ENCODE assay signal across 18 cellular contexts in the genomic region with DNA sequence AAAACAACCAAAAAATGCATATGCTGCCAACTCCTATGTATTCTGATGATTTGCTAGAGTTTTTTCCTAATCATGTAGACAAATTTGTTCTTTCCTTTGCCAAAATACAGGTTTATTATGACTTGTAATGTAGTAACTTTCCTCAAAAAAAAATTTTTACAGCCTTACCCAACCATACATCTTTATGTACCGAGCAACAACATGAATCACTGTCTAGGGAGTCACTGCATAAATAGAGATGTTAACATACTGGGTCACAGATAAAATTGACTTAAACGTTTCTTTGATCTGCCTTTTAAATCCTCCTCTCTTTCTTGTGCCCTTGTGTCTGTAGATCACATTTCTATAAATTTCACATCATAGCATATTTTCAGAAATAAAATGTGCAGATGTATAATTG.
A peak's percentile ranks its signal among the peaks of the same experiment; 100 is the strongest.
DNase-seq lines count a peak whose midpoint lies in the region; TF ChIP-seq lines count a peak whose summit lies in the region.
"Had no signal": no experiment of that assay in that cellular context is flagged by ENCODE, and none has a peak within 500 bp of the region (broad histone marks: within the 10 kb centered on the region; RNA-seq: fewer than 3 reads in every experiment).

No MANE protein-coding gene starts in this region.

- dilution Hi-C loops in mammary epithelial cell (cut with HindIII; ENCODE audit: low sequenced_read_pairs), result no loop called here

- H3K27me3 ChIP-seq in mammary epithelial cell (ENCODE audit: insufficient read depth, low read length), result no peaks in the 10 kb centered on the region
- H3K27me3 ChIP-seq in breast epithelium, result no peaks in the 10 kb centered on the region
- H3K27me3 ChIP-seq: BLaER1 had no signal

- H3K4me1 ChIP-seq in mammary epithelial cell (ENCODE audit: insufficient read depth, low read length) (no peaks in the 10 kb centered on the region), breast epithelium (no peaks in the 10 kb centered on the region)
- H3K4me1 ChIP-seq: Caco-2 had no signal

- H2AFZ ChIP-seq in mammary epithelial cell (ENCODE audit: low read depth, low read length), result no peak overlapping the region
- H2AFZ ChIP-seq: GM23338 had no signal

- intact Hi-C loops in mammary epithelial cell (cut with micrococcal nuclease) (no loop called here), breast epithelium (cut with DNase I; ENCODE audit: low total_unique reads) (no loop called here)

- TF ChIP-seq POLR2A in breast epithelium (IDR thresholded peaks at IDR 0.05), result no peak

- H3K27ac ChIP-seq in mammary epithelial cell (ENCODE audit: insufficient read depth, low read depth, low read length) (no peak overlapping the region), breast epithelium (no peak overlapping the region)
- H3K27ac ChIP-seq: 22Rv1, BLaER1, C4-2B had no signal

- H3K36me3 Mint-ChIP-seq in nephron (ENCODE audit: low read depth), result no peaks in the 10 kb centered on the region
- no peaks in the 10 kb centered on the region for H3K36me3 Mint-ChIP-seq in progenitor cell of endocrine pancreas (ENCODE audit: insufficient read depth)
- H3K36me3 Mint-ChIP-seq: CD4-positive, CD25-positive, alpha-beta regulatory T cell; CD8-positive, alpha-beta T cell had no signal

- 55% methylated on average over 2 of the region's 2 CpGs for WGBS in mammary epithelial cell (ENCODE audit: low coverage, missing lambda C conversion rate)

- H3K9me3 ChIP-seq in mammary epithelial cell (replicated peaks; ENCODE audit: insufficient read depth, low read length) (peaks cover 8% of the 10 kb centered on the region), breast epithelium (peaks cover 14 to 15% of the 10 kb centered on the region in 2 donors)
- H3K9me3 ChIP-seq: Caco-2 had no signal

- BruUV-seq in mammary epithelial cell (replicated peaks; lab: Mats Ljungman, UMichigan), result no TSS peak

- CTCF ChIA-PET in mammary epithelial cell (lab: Charles Lee; ENCODE audit: low non-redundant PET), result no interaction called here

- no peak overlapping the region for H3K4me3 ChIP-seq in mammary epithelial cell (replicated peaks in 1 of 3; ENCODE audit: insufficient read depth in 1 of 3, low read depth in 2 of 3, low read length in 3 of 3)
- H3K4me3 ChIP-seq in breast epithelium, result no peak overlapping the region
- no peak overlapping the region for H3K4me3 ChIP-seq in choroid plexus epithelial cell (ENCODE audit: low read depth, low read length)
- H3K4me3 ChIP-seq: BLaER1, GM23338 had no signal

- no peak overlapping the region for H3K9ac ChIP-seq in mammary epithelial cell (ENCODE audit: insufficient read depth, low read length)
- H3K9ac ChIP-seq: BLaER1 had no signal

- in situ Hi-C loops in mammary epithelial cell (cut with MboI; ENCODE audit: low sequenced_read_pairs in 2 of 2), result no loop called here

- no peaks in the 10 kb centered on the region for H3K27me3 Mint-ChIP-seq in nephron (ENCODE audit: low read depth)
- H3K27me3 Mint-ChIP-seq in progenitor cell of endocrine pancreas, result no peaks in the 10 kb centered on the region

- peaks cover 32% of the 10 kb centered on the region for H3K4me1 Mint-ChIP-seq in nephron
- no peaks in the 10 kb centered on the region for H3K4me1 Mint-ChIP-seq in progenitor cell of endocrine pancreas (ENCODE audit: low read depth)
- H3K4me1 Mint-ChIP-seq: B cell; CD4-positive, CD25-positive, alpha-beta regulatory T cell had no signal

- TF ChIP-seq CTCF in mammary epithelial cell (conservative IDR thresholded peaks at IDR 0.05 in 1 of 2, IDR thresholded peaks at IDR 0.05 in 1 of 2; ENCODE audit: extremely low read depth in 1 of 2, insufficient read depth in 1 of 2, low read depth in 1 of 2, low read length in 2 of 2), result no peak
- no peak for TF ChIP-seq CTCF in breast epithelium (IDR thresholded peaks at IDR 0.05)
- no peak for TF ChIP-seq CTCF in choroid plexus epithelial cell (conservative IDR thresholded peaks at IDR 0.05; ENCODE audit: low read depth, low read length)
- no peak for TF ChIP-seq CTCF in nephron (IDR thresholded peaks at IDR 0.05; ENCODE audit: unreplicated experiment in 3 of 3)
- no peak for TF ChIP-seq CTCF in progenitor cell of endocrine pancreas (IDR thresholded peaks at IDR 0.05; ENCODE audit: unreplicated experiment)

- H3K36me3 ChIP-seq in mammary epithelial cell (ENCODE audit: insufficient read depth, low read length) (no peaks in the 10 kb centered on the region), breast epithelium (no peaks in the 10 kb centered on the region)
- H3K36me3 ChIP-seq: BLaER1 had no signal

- peak; percentile 20 for DNase-seq in mammary epithelial cell
- DNase-seq in breast epithelium (ENCODE audit: low spot score in 2 of 2), result no peak
- peak; percentile 9 for DNase-seq in choroid plexus epithelial cell (ENCODE audit: low read depth)
- DNase-seq in progenitor cell of endocrine pancreas (ENCODE audit: low spot score, unreplicated experiment), result no peak
- DNase-seq in HPDE6-E6E7 (ENCODE audit: extremely low spot score), result no peak
- no peak for DNase-seq in retina
- DNase-seq: Caco-2; CD4-positive, CD25-positive, alpha-beta regulatory T cell; CD8-positive, alpha-beta T cell; DMS153; DND-41; H9 had no signal

- no peak overlapping the region for H3K4me3 Mint-ChIP-seq in nephron
- H3K4me3 Mint-ChIP-seq in progenitor cell of endocrine pancreas (ENCODE audit: low read depth), result no peak overlapping the region
- H3K4me3 Mint-ChIP-seq: B cell; CD4-positive, CD25-positive, alpha-beta regulatory T cell; CD8-positive, alpha-beta T cell; GM23338; H9 had no signal

- no peak overlapping the region for H3K4me2 ChIP-seq in mammary epithelial cell (ENCODE audit: insufficient read depth, low read depth, low read length)
- H3K4me2 ChIP-seq: BLaER1, GM23338 had no signal

- H3K79me2 ChIP-seq in mammary epithelial cell (ENCODE audit: insufficient read depth, low read length), result no peaks in the 10 kb centered on the region

- H3K9me3 Mint-ChIP-seq in nephron (peaks cover 16% of the 10 kb centered on the region), progenitor cell of endocrine pancreas (ENCODE audit: low read depth) (peaks cover 14% of the 10 kb centered on the region)

- peak overlapping the region; percentile 6 to 40 (median 7) for H3K27ac Mint-ChIP-seq in nephron
- H3K27ac Mint-ChIP-seq in progenitor cell of endocrine pancreas, result no peak overlapping the region
- H3K27ac Mint-ChIP-seq: B cell; CD4-positive, CD25-positive, alpha-beta regulatory T cell; CD8-positive, alpha-beta T cell; GM23338; H9 had no signal

- H4K20me1 ChIP-seq in mammary epithelial cell (ENCODE audit: insufficient read depth, low read length), result no peaks in the 10 kb centered on the region
- H4K20me1 ChIP-seq: BLaER1 had no signal

Comparison
In these comparisons a context has a peak if more than half of its experiments do, and no peak if none do; other contexts are left out.
1. DNase-seq: peak in mammary epithelial cell (single experiment) and choroid plexus epithelial cell (single experiment); none in breast epithelium (0 of 2), progenitor cell of endocrine pancreas (single experiment), HPDE6-E6E7 (single experiment) and retina (single experiment).